Comparison of ENCODE assay signal across 14 cellular contexts in genomic region chr18:73975266-73975665, GRCh38.
DNase-seq lines count a peak whose midpoint lies in the region; ATAC-seq and TF ChIP-seq lines count a peak whose summit lies in the region.
"Had no signal": no experiment of that assay in that cellular context is flagged by ENCODE, and none has a peak within 500 bp of the region (broad histone marks: within the 10 kb centered on the region; RNA-seq: fewer than 3 reads in every experiment).

No MANE protein-coding gene starts in this region.

- no peak for ATAC-seq in HG03025 (IDR thresholded peaks at IDR 0.05; ENCODE audit: low FRiP score, unreplicated experiment)
- ATAC-seq: HCT116 had no signal

- no peak for TF ChIP-seq CTCF in AG10803 (conservative IDR thresholded peaks at IDR 0.05; ENCODE audit: low read length)

- no peak overlapping the region for H3K27ac Mint-ChIP-seq in activated T-helper 1 cell treated with anti-CD3 and anti-CD28 coated beads, Interleukin-12 subunit alpha, Interleukin-12 subunit beta, Interleukin-2, Interleukin-4 antibody, amounts not matched to agents 30 ng/mL and 10 ng/mL and 1 ng/mL, durations not matched to agents 14 hours and 24 hours and 36 hours
- H3K27ac Mint-ChIP-seq: T-helper 1 cell treated with Interleukin-12 subunit alpha and Interleukin-12 subunit beta and Interleukin-4 antibody, amounts not matched to agents 30 μg/mL and 1 μg/mL, for 36 hours had no signal

- H3K27me3 Mint-ChIP-seq in activated T-helper 1 cell treated with anti-CD3 and anti-CD28 coated beads, Interleukin-12 subunit alpha, Interleukin-12 subunit beta, Interleukin-2, Interleukin-4 antibody, amounts not matched to agents 30 ng/mL and 10 ng/mL and 1 ng/mL, durations not matched to agents 14 hours and 24 hours and 36 hours (ENCODE audit: insufficient read depth) = peaks cover 8% of the 10 kb centered on the region

- no peaks in the 10 kb centered on the region for H3K9me3 Mint-ChIP-seq in activated T-helper 1 cell treated with anti-CD3 and anti-CD28 coated beads, Interleukin-12 subunit alpha, Interleukin-12 subunit beta, Interleukin-2, Interleukin-4 antibody, amounts not matched to agents 30 ng/mL and 10 ng/mL and 1 ng/mL, durations not matched to agents 14 hours and 24 hours and 36 hours
- H3K9me3 Mint-ChIP-seq: T-helper 1 cell treated with Interleukin-12 subunit alpha and Interleukin-12 subunit beta and Interleukin-4 antibody, amounts not matched to agents 30 μg/mL and 1 μg/mL, for 36 hours had no signal

- H3K4me3 Mint-ChIP-seq in activated T-helper 1 cell treated with anti-CD3 and anti-CD28 coated beads, Interleukin-12 subunit alpha, Interleukin-12 subunit beta, Interleukin-2, Interleukin-4 antibody, amounts not matched to agents 30 ng/mL and 10 ng/mL and 1 ng/mL, durations not matched to agents 14 hours and 24 hours and 36 hours = no peak overlapping the region
- H3K4me3 Mint-ChIP-seq: T-helper 1 cell treated with Interleukin-12 subunit alpha and Interleukin-12 subunit beta and Interleukin-4 antibody, amounts not matched to agents 30 μg/mL and 1 μg/mL, for 36 hours had no signal

- intact Hi-C loops in activated T-helper 1 cell treated with anti-CD3 and anti-CD28 coated beads, Interleukin-12 subunit alpha, Interleukin-12 subunit beta, Interleukin-2, Interleukin-4 antibody, amounts not matched to agents 30 ng/mL and 10 ng/mL and 1 ng/mL, durations not matched to agents 14 hours and 24 hours and 36 hours (cut with micrococcal nuclease) = no loop called here

- peaks cover 13% of the 10 kb centered on the region for H3K4me1 Mint-ChIP-seq in activated T-helper 1 cell treated with anti-CD3 and anti-CD28 coated beads, Interleukin-12 subunit alpha, Interleukin-12 subunit beta, Interleukin-2, Interleukin-4 antibody, amounts not matched to agents 30 ng/mL and 10 ng/mL and 1 ng/mL, durations not matched to agents 14 hours and 24 hours and 36 hours (ENCODE audit: low read depth)

- H3K4me3 ChIP-seq in AG10803 (ENCODE audit: low read length) = no peak overlapping the region

- peak; percentile 18 for DNase-seq in AG10803 (ENCODE audit: low read depth)
- peak; percentile 38 for DNase-seq in EH (ENCODE audit: low read depth)
- DNase-seq in RPMI7951 (ENCODE audit: low read depth) = peak; percentile 95
- DNase-seq in fibroblast of peridontal ligament (ENCODE audit: extremely low read depth) = peak; percentile 25
- DNase-seq in NCI-H2171 (lab: John Stamatoyannopoulos, UW) = no peak
- no peak for DNase-seq in midbrain (lab: John Stamatoyannopoulos, UW)
- DNase-seq in activated T-helper 1 cell treated with anti-CD3 and anti-CD28 coated beads, Interleukin-12 subunit alpha, Interleukin-12 subunit beta, Interleukin-2, Interleukin-4 antibody, amounts not matched to agents 30 ng/mL and 10 ng/mL and 1 ng/mL, durations not matched to agents 14 hours and 24 hours and 36 hours (ENCODE audit: low spot score) = no peak
- DNase-seq: DMS79, Karpas-422, NCI-H187 treated with DMSO at 0.1 percent for 48 hours, NCI-H748 treated with DMSO at 0.1 percent for 48 hours had no signal

- H3K36me3 Mint-ChIP-seq in activated T-helper 1 cell treated with anti-CD3 and anti-CD28 coated beads, Interleukin-12 subunit alpha, Interleukin-12 subunit beta, Interleukin-2, Interleukin-4 antibody, amounts not matched to agents 30 ng/mL and 10 ng/mL and 1 ng/mL, durations not matched to agents 14 hours and 24 hours and 36 hours (ENCODE audit: low read depth) = no peaks in the 10 kb centered on the region

Comparison
In these comparisons a context has a peak if more than half of its experiments do, and no peak if none do; other contexts are left out.
1. DNase-seq: peak in AG10803 (single experiment), EH (single experiment), RPMI7951 (single experiment) and fibroblast of peridontal ligament (single experiment); none in NCI-H2171 (single experiment), midbrain (single experiment) and activated T-helper 1 cell treated with anti-CD3 and anti-CD28 coated beads, Interleukin-12 subunit alpha, Interleukin-12 subunit beta, Interleukin-2, Interleukin-4 antibody, amounts not matched to agents 30 ng/mL and 10 ng/mL and 1 ng/mL, durations not matched to agents 14 hours and 24 hours and 36 hours (single experiment).